In the genomic region with DNA sequence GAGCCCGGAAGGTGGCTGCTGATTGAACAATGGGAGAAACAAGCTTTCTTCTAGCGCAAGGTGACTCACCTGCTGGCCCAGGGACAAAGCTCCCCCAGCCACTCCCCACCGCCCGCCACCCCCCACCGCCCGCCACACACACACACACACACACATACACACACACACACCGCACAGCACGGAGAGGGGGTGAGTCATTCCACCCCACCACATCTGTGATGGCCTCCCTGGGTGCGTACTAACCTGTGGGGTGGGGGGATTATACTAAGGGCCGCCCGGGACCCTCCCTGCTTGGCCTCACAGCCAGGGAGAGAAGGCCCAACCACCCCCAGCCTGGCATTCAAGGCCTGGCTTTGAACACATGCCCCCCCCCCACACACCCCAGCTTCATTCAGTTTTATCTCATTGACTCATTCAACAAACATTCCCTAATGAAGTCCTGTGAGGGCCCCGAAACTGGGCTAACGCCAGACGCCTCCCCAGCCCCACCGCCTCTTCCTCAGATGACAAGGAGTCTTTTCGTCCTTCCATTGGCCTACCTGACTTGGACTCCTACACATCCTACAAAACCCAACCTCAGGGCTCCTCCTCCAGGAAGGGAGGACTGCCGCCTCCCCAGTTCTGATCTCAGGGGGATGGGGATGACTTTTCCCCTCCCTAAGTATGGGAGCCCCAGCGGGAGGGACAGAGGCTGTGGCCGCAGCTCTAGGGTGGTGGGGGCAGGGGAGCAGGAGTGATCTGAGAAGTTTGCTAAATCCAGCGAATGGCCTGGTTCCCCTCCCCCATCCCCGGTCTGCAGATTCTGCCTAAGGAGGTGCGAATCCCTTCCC, we compare ENCODE assay signal across 8 cellular contexts. TPM values are rescaled to one million over a fixed set of nuclear protein-coding genes. Genes with fewer than 3 reads are reported as not detected.
A peak's percentile ranks its signal among the peaks of the same experiment; 100 is the strongest.
DNase-seq lines count a peak whose midpoint lies in the region; ATAC-seq and TF ChIP-seq lines count a peak whose summit lies in the region.

No MANE protein-coding gene starts in this region.

- POLR2A ChIA-PET in activated CD4-positive, alpha-beta T cell treated with anti-CD3 and anti-CD28 coated beads for 36 hours (lab: Charles Lee), result interaction anchor here (0.6 kb wide), 1 partner anchor 46 kb away, joined by 3 read pairs; no protein-coding TSS in a partner anchor

- no peak overlapping the region for H3K27ac ChIP-seq in fibroblast of lung (ENCODE audit: insufficient read depth, low read length)

- no peaks in the 10 kb centered on the region for H3K79me2 ChIP-seq in fibroblast of lung (ENCODE audit: control insufficient read depth, insufficient read depth, low read length)

- H3K27me3 ChIP-seq in fibroblast of lung (ENCODE audit: control insufficient read depth, insufficient read depth, low read length), result peaks cover 42% of the 10 kb centered on the region

- no peak overlapping the region for H3K4me3 ChIP-seq in fibroblast of lung (replicated peaks in 1 of 4; ENCODE audit: control extremely low read depth in 1 of 4, insufficient read depth in 1 of 4, low read depth in 3 of 4, low read length in 4 of 4)

- no peaks in the 10 kb centered on the region for H4K20me1 ChIP-seq in fibroblast of lung (ENCODE audit: control insufficient read depth, extremely low read depth, insufficient read depth, low read length)

- TF ChIP-seq CTCF in HFFc6 (IDR thresholded peaks at IDR 0.05), result no peak
- no peak for TF ChIP-seq CTCF in fibroblast of lung (conservative IDR thresholded peaks at IDR 0.05 in 1 of 2, IDR thresholded peaks at IDR 0.05 in 1 of 2; ENCODE audit: low read depth in 1 of 2, low read length in 2 of 2)

- H3K27me3 Mint-ChIP-seq in HFFc6 (ENCODE audit: insufficient read depth), result peaks cover 29% of the 10 kb centered on the region
- peaks cover 35% of the 10 kb centered on the region for H3K27me3 Mint-ChIP-seq in activated CD4-positive, alpha-beta T cell treated with anti-CD3 and anti-CD28 coated beads for 36 hours

- no peak overlapping the region for H2AFZ ChIP-seq in fibroblast of lung (ENCODE audit: low read length)

- intact Hi-C loops in activated CD4-positive, alpha-beta T cell treated with anti-CD3 and anti-CD28 coated beads for 36 hours (cut with DNase I, micrococcal nuclease), result loop anchor here in 1 of 2 experiments (2.0 kb wide), 1 partner anchor 279 kb away; no protein-coding TSS in a partner anchor
- intact Hi-C loops in sciatic nerve (cut with DNase I), result no loop called here

- ATAC-seq in activated CD4-positive, alpha-beta T cell treated with anti-CD3 and anti-CD28 coated beads for 36 hours, result peak; percentile 68
- ATAC-seq in sciatic nerve, result no peak
- ATAC-seq in HG02763 (IDR thresholded peaks at IDR 0.05; ENCODE audit: unreplicated experiment), result no peak
- ATAC-seq in GM21528 (IDR thresholded peaks at IDR 0.05; ENCODE audit: low FRiP score, unreplicated experiment), result no peak

- peak overlapping the region; percentile 44 for H3K4me2 ChIP-seq in fibroblast of lung (ENCODE audit: extremely low read depth, insufficient read depth, low read length)

- peaks cover 17% of the 10 kb centered on the region for H3K4me1 Mint-ChIP-seq in HFFc6 (ENCODE audit: low read depth)
- peaks cover 11% of the 10 kb centered on the region for H3K4me1 Mint-ChIP-seq in activated CD4-positive, alpha-beta T cell treated with anti-CD3 and anti-CD28 coated beads for 36 hours

- H3K9me3 Mint-ChIP-seq in HFFc6, result no peaks in the 10 kb centered on the region
- no peaks in the 10 kb centered on the region for H3K9me3 Mint-ChIP-seq in activated CD4-positive, alpha-beta T cell treated with anti-CD3 and anti-CD28 coated beads for 36 hours (ENCODE audit: low read depth)

- no peaks in the 10 kb centered on the region for H3K36me3 Mint-ChIP-seq in HFFc6 (ENCODE audit: low read depth)
- no peaks in the 10 kb centered on the region for H3K36me3 Mint-ChIP-seq in activated CD4-positive, alpha-beta T cell treated with anti-CD3 and anti-CD28 coated beads for 36 hours (ENCODE audit: low read depth)

- H3K4me3 Mint-ChIP-seq in HFFc6, result peak overlapping the region; percentile 86
- no peak overlapping the region for H3K4me3 Mint-ChIP-seq in activated CD4-positive, alpha-beta T cell treated with anti-CD3 and anti-CD28 coated beads for 36 hours

- H3K4me1 ChIP-seq in fibroblast of lung (ENCODE audit: control insufficient read depth, extremely low read depth, insufficient read depth, low read length), result peaks cover 11% of the 10 kb centered on the region

- CTCF ChIA-PET in activated CD4-positive, alpha-beta T cell treated with anti-CD3 and anti-CD28 coated beads for 36 hours (lab: Charles Lee), result no interaction called here

- H3K9ac ChIP-seq in fibroblast of lung (ENCODE audit: insufficient read depth, low read length), result no peak overlapping the region

- peak overlapping the region; percentile 88 for H3K27ac Mint-ChIP-seq in HFFc6
- H3K27ac Mint-ChIP-seq in activated CD4-positive, alpha-beta T cell treated with anti-CD3 and anti-CD28 coated beads for 36 hours, result no peak overlapping the region

- DNase-seq in HFFc6, result peak; percentile 98
- DNase-seq in activated CD4-positive, alpha-beta T cell treated with anti-CD3 and anti-CD28 coated beads for 36 hours, result peak; percentile 75
- DNase-seq in fibroblast of lung (ENCODE audit: low read depth in 2 of 2), result peak; percentile 55 to 91
- peak; percentile 15 to 16 for DNase-seq in stimulated activated CD8-positive, alpha-beta memory T cell treated with anti-CD3 and anti-CD28 coated beads, Interleukin-2, amount 100 ng/mL, for 1 hour (ENCODE audit: low read depth in 2 of 2)
- DNase-seq in sciatic nerve (ENCODE audit: low spot score), result no peak
- no peak for DNase-seq in NCI-H2081 treated with DMSO at 0.1 percent for 48 hours (lab: John Stamatoyannopoulos, UW)

- no peaks in the 10 kb centered on the region for H3K36me3 ChIP-seq in fibroblast of lung (ENCODE audit: control insufficient read depth, insufficient read depth, low read length)

- H3K9me3 ChIP-seq in fibroblast of lung (ENCODE audit: control insufficient read depth, insufficient read depth, low read depth, low read length), result no peaks in the 10 kb centered on the region

RNA-seq across cellular contexts. Expression of a gene that starts 5.8 kb away (rescaled TPM):
- total RNA-seq in HFFc6 (2021; fragmentation: NEBNext Ultra II Directional; extraction: Animal tissue kit (Norgen Biotek cat#: 25700)), result not detected
- total RNA-seq in activated CD4-positive, alpha-beta T cell treated with anti-CD3 and anti-CD28 coated beads for 36 hours, result not detected
- not detected in 2 replicates for total RNA-seq in fibroblast of lung
- polyA plus RNA-seq in fibroblast of lung, result not detected in 2 replicates
- not detected in 2 replicates for polyA plus RNA-seq in fibroblast of lung (2012)
- not detected in 2 replicates for polyA minus RNA-seq in fibroblast of lung (ENCODE audit: low replicate concordance)
- total RNA-seq in sciatic nerve, result not detected

Comparison
In these comparisons a context has a peak if more than half of its experiments do, and no peak if none do; other contexts are left out.
1. DNase-seq: peak in HFFc6 (single experiment), activated CD4-positive, alpha-beta T cell treated with anti-CD3 and anti-CD28 coated beads for 36 hours (single experiment), fibroblast of lung (2 of 2) and stimulated activated CD8-positive, alpha-beta memory T cell treated with anti-CD3 and anti-CD28 coated beads, Interleukin-2, amount 100 ng/mL, for 1 hour (2 of 2); none in sciatic nerve (single experiment) and NCI-H2081 treated with DMSO at 0.1 percent for 48 hours (single experiment).